In genomic region chr7:107891619-107892366, GRCh38 we compare ENCODE assay signal across 1 cellular context.
TF ChIP-seq lines count a peak whose summit lies in the region.

No MANE protein-coding gene starts in this region.

TF ChIP-seq in K562, 482 proteins besides CTCF, POLR2A, EP300 and RAD21 (continued from another document):
- TF ChIP-seq ZBTB11 (CRISPR knock-in tag; IDR thresholded peaks at IDR 0.05): 0 out of 6 replicates have a peak, but pooled peaks of 1 of the 3 experiments have one; percentile 33
- no peak for TF ChIP-seq SMC3 (conservative IDR thresholded peaks at IDR 0.05; ENCODE audit: insufficient read depth, low read depth, low read length)
- TF ChIP-seq RBM17 (IDR thresholded peaks at IDR 0.05; ENCODE audit: borderline replicate concordance, low read depth, low read length): no peak
- no peak for TF ChIP-seq CBFA2T2 (conservative IDR thresholded peaks at IDR 0.05)
- TF ChIP-seq ZNF140 (CRISPR knock-in tag; IDR thresholded peaks at IDR 0.05): no peak
- no peak for TF ChIP-seq ZNF354B (CRISPR knock-in tag; IDR thresholded peaks at IDR 0.05)
- no peak for TF ChIP-seq KDM4B (IDR thresholded peaks at IDR 0.05; ENCODE audit: borderline replicate concordance in 2 of 2, low read depth in 1 of 2)
- peak; percentile 96 for TF ChIP-seq ZNF316 (IDR thresholded peaks at IDR 0.05)
- TF ChIP-seq MTA1 (IDR thresholded peaks at IDR 0.05; ENCODE audit: borderline replicate concordance): 0 out of 2 replicates have a peak, but pooled peaks have one; percentile 19
- TF ChIP-seq CBFB (CRISPR knock-in tag; IDR thresholded peaks at IDR 0.05): no peak
- no peak for TF ChIP-seq ZFP1 (CRISPR knock-in tag; IDR thresholded peaks at IDR 0.05)
- no peak for TF ChIP-seq POLR2AphosphoS5 (IDR thresholded peaks at IDR 0.05; ENCODE audit: control insufficient read depth, insufficient read depth, low read depth, low read length)
- TF ChIP-seq STAT5B (CRISPR knock-in tag; IDR thresholded peaks at IDR 0.05): no peak
- no peak for TF ChIP-seq DMBX1 (CRISPR knock-in tag; IDR thresholded peaks at IDR 0.05; ENCODE audit: borderline replicate concordance)
- no peak for TF ChIP-seq PYGO2 (tag; IDR thresholded peaks at IDR 0.05)
- TF ChIP-seq FOSL1 (tag; conservative IDR thresholded peaks at IDR 0.05): no peak; the same call in 1 of the 2 replicates
- TF ChIP-seq MAX (CRISPR knock-in tag; IDR thresholded peaks at IDR 0.05): no peak
- no peak for TF ChIP-seq EZH2 (IDR thresholded peaks at IDR 0.05; ENCODE audit: borderline replicate concordance, low read depth, low read length)
- TF ChIP-seq U2AF1 (optimal IDR thresholded peaks at IDR 0.05; ENCODE audit: low read depth, low read length): no peak
- TF ChIP-seq HMGXB4 (CRISPR knock-in tag; IDR thresholded peaks at IDR 0.05): no peak
- no peak; the same call in 1 of the 2 replicates for TF ChIP-seq ZZZ3 (IDR thresholded peaks at IDR 0.05)
- TF ChIP-seq GATAD2A (IDR thresholded peaks at IDR 0.05): 0 out of 2 replicates have a peak, but pooled peaks have one; percentile 39
- TF ChIP-seq JUN (IDR thresholded peaks at IDR 0.05; ENCODE audit: borderline replicate concordance, low read depth, low read length): no peak
- no peak for TF ChIP-seq JUN (CRISPR knock-in tag; IDR thresholded peaks at IDR 0.05; ENCODE audit: borderline replicate concordance)
- TF ChIP-seq TOE1 (IDR thresholded peaks at IDR 0.05; ENCODE audit: borderline replicate concordance): no peak
- no peak for TF ChIP-seq TOE1 (CRISPR knock-in tag; IDR thresholded peaks at IDR 0.05; ENCODE audit: borderline replicate concordance, low read depth)
- no peak for TF ChIP-seq ZNF445 (CRISPR knock-in tag; IDR thresholded peaks at IDR 0.05; ENCODE audit: low read depth)
- no peak for TF ChIP-seq NR3C1 (CRISPR knock-in tag; IDR thresholded peaks at IDR 0.05)
- peak; percentile 42; the same call in 1 of the 2 replicates for TF ChIP-seq GABPA (tag; conservative IDR thresholded peaks at IDR 0.05; ENCODE audit: low read depth)
- TF ChIP-seq CREB3 (tag; conservative IDR thresholded peaks at IDR 0.05; ENCODE audit: low read depth): peak; percentile 42; the same call in 1 of the 2 replicates
- TF ChIP-seq THAP12 (CRISPR knock-in tag; IDR thresholded peaks at IDR 0.05): no peak
- TF ChIP-seq SNAPC5 (CRISPR knock-in tag; IDR thresholded peaks at IDR 0.05): no peak
- TF ChIP-seq ZNF785 (CRISPR knock-in tag; IDR thresholded peaks at IDR 0.05): no peak
- 0 out of 2 replicates have a peak, but pooled peaks have one; percentile 16 for TF ChIP-seq HDAC2 (IDR thresholded peaks at IDR 0.05)
- peak; percentile 9; the same call in 1 of the 2 replicates for TF ChIP-seq PREB (CRISPR knock-in tag; IDR thresholded peaks at IDR 0.05)
- no peak for TF ChIP-seq RNF2 (IDR thresholded peaks at IDR 0.05)
- no peak for TF ChIP-seq ELF4 (CRISPR knock-in tag; IDR thresholded peaks at IDR 0.05)
- TF ChIP-seq DACH1 (IDR thresholded peaks at IDR 0.05; ENCODE audit: partially characterized antibody): no peak
- no peak for TF ChIP-seq NRF1 (conservative IDR thresholded peaks at IDR 0.05 in 1 of 2, IDR thresholded peaks at IDR 0.05 in 1 of 2)
- TF ChIP-seq NR1H2 (CRISPR knock-in tag; IDR thresholded peaks at IDR 0.05): peak; percentile 94; the same call in 1 of the 2 replicates
- no peak; the same call in 1 of the 2 replicates for TF ChIP-seq PTRF (tag; IDR thresholded peaks at IDR 0.05)
- 0 out of 2 replicates have a peak, but pooled peaks have one; percentile 20 for TF ChIP-seq HEY1 (CRISPR knock-in tag; IDR thresholded peaks at IDR 0.05; ENCODE audit: borderline replicate concordance)
- TF ChIP-seq SRSF9 (IDR thresholded peaks at IDR 0.05; ENCODE audit: borderline replicate concordance, low read depth, low read length): no peak
TF ChIP-seq in K562: peak in this region for 78.
